In the genomic region with DNA sequence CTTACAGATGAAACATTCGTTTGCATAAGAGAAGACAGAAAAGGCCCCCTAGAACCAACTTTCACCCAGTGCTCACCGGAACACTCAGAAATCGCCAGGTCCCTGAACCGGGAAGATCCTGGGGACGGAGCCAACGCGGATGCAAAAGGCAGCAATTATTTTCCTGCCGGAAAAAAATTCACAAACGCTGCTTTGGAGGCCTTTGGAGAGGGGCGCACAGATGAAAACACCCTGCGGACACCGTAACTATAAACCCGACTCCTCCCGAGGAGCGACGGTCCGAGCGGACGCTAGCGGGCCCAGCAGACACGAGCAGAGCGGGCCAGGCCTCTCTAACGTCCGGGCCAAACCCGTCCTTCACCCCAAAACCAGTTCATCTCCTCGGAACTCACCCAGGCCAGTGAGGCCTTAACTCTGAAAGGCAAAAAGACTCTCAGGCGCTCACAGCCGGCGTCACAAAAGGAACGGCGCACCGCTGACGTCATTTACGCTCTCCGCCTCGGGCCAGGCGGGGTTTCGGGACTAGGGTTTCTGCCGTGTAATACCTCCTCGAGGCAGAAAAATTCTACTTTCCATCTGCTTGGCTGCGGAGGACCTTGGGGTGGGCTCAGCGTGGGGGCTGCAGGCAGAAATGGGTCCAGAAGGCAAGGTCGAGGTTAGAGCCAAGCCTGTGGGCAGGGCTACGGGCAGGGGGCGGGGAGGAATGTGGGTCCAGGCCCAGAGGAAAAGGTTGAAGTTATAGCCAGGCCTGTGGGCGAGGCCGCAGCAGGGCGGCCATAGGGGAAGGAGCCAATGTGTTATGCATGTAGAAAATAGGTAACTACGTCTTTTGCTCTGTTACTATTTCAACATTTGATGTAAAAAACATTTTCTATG, we compare ENCODE assay signal across 8 cellular contexts.
DNase-seq lines count a peak whose midpoint lies in the region; ATAC-seq lines count a peak whose summit lies in the region.

ZNF426 (minus strand) TSS at position 463 of the 876 bp plus-strand sequence. CDS start 2,413 bp downstream, outside the sequence.

- DNase-seq in GF-D8 (lab: John Stamatoyannopoulos, UW) (peak; percentile 53), NCI-H2227 treated with DMSO at 0.1 percent for 48 hours (lab: John Stamatoyannopoulos, UW) (peak; percentile 76), inferior parietal cortex (ENCODE audit: extremely low spot score) (peak; percentile 93), smooth muscle cell of the brain vasculature (ENCODE audit: low read depth, low spot score) (peak; percentile 79)
- DNase-seq in central memory CD4-positive, alpha-beta T cell = peak; percentile 80

- peak; percentile 51 for ATAC-seq in HG02840 (IDR thresholded peaks at IDR 0.05; ENCODE audit: low FRiP score, unreplicated experiment)
- ATAC-seq in activated CD4-positive, CD25-positive, alpha-beta regulatory T cell treated with anti-CD3 and anti-CD28 coated beads, Interleukin-2, amount 50 U/mL, for 24 hours = peak; percentile 91 to 97
- ATAC-seq in HG02588 (IDR thresholded peaks at IDR 0.05; ENCODE audit: unreplicated experiment) = no peak
